In genomic region chr13:26861951-26862350, GRCh38 we compare ENCODE assay signal across 1 cellular context.
TF ChIP-seq lines count a peak whose summit lies in the region.

No MANE protein-coding gene starts in this region.

TF ChIP-seq in GM23338, 12 proteins besides CTCF, POLR2A, EP300 and RAD21 (continued from another document):
- TF ChIP-seq ZNF331 (CRISPR knock-in tag; IDR thresholded peaks at IDR 0.05; ENCODE audit: low read depth) (no peak), EZH2 (IDR thresholded peaks at IDR 0.05; ENCODE audit: low read depth, unreplicated experiment) (no peak)
